Comparison of ENCODE assay signal across 8 cellular contexts in the genomic region with DNA sequence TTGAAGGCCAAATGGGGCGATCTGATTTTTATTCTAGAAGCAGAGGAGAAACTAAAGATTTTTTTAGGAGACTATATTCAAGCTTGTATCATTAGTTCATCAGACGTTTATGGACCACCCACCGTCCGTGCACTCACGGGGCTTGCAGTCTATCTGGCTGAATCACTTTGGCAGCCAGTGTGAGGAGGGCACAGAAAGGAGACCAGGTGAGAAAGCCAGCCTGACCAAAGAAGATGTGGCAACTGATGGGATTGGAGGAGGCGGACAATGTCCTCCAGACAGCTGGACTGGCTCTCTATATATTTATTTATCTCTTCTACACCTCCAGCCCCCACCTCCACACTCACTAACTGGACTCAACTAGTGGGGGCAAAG. TPM values are rescaled to one million over a fixed set of nuclear protein-coding genes. Genes with fewer than 3 reads are reported as not detected.
A peak's percentile ranks its signal among the peaks of the same experiment; 100 is the strongest.
DNase-seq lines count a peak whose midpoint lies in the region; ATAC-seq and TF ChIP-seq lines count a peak whose summit lies in the region.

No MANE protein-coding gene starts in this region.

- H3F3A ChIP-seq in SU-DHL-6 (ENCODE audit: insufficient read depth): peaks cover 12% of the 10 kb centered on the region; the same call in 1 of the 2 replicates

- no peaks in the 10 kb centered on the region for H3K27me3 ChIP-seq in SU-DHL-6 (ENCODE audit: low read length)
- no peaks in the 10 kb centered on the region for H3K27me3 ChIP-seq in foreskin keratinocyte
- no peaks in the 10 kb centered on the region for H3K27me3 ChIP-seq in skeletal muscle tissue (ENCODE audit: control insufficient read depth in 3 of 3, insufficient read depth in 3 of 3, low read length in 3 of 3)

- TF ChIP-seq CTCF in SU-DHL-6 (IDR thresholded peaks at IDR 0.05; ENCODE audit: insufficient read depth, low read length, poor library complexity, severe bottlenecking) (no peak), foreskin keratinocyte (conservative IDR thresholded peaks at IDR 0.05) (no peak), GM10248 (IDR thresholded peaks at IDR 0.05; ENCODE audit: control extremely low read depth, extremely low read depth, low read depth, missing control alignments) (no peak)

- H3K9me2 ChIP-seq in SU-DHL-6 (replicated peaks; ENCODE audit: insufficient read depth, low read length): no peaks in the 10 kb centered on the region

- CTCF ChIA-PET in GM10248 (lab: Yijun Ruan, JAX): interaction anchor here (0.9 to 2.7 kb wide), 8 partner anchors 9 to 142 kb away, joined by 3 to 11 read pairs (median 4); partner anchors contain the start of gene CDC20

- H3K9me3 ChIP-seq in SU-DHL-6 (ENCODE audit: insufficient read depth, low read length) (no peaks in the 10 kb centered on the region), skeletal muscle tissue (ENCODE audit: control insufficient read depth in 3 of 3, low read length in 3 of 3) (no peaks in the 10 kb centered on the region)

- H3K4me1 ChIP-seq in foreskin keratinocyte (peaks cover 26% of the 10 kb centered on the region), skeletal muscle tissue (ENCODE audit: control insufficient read depth in 3 of 3, insufficient read depth in 3 of 3, low read length in 3 of 3) (peaks cover 19 to 30% (median 20%) of the 10 kb centered on the region in 3 donors)

- H2AFZ ChIP-seq in SU-DHL-6 (ENCODE audit: low read depth, low read length, severe bottlenecking): no peak overlapping the region

- H3K4me3 ChIP-seq in SU-DHL-6 (ENCODE audit: insufficient read depth, low read length, poor library complexity, severe bottlenecking): peak overlapping the region; percentile 76
- peak overlapping the region; percentile 72 to 82 (median 80) for H3K4me3 ChIP-seq in skeletal muscle tissue (ENCODE audit: low read length in 3 of 3)

- H3K79me2 ChIP-seq in SU-DHL-6 (ENCODE audit: insufficient read depth, low read length): peaks cover 28% of the 10 kb centered on the region

- H3K9ac ChIP-seq in SU-DHL-6 (ENCODE audit: low read length) (peak overlapping the region; percentile 94), skeletal muscle tissue (ENCODE audit: low read depth in 1 of 3, low read length in 3 of 3) (peak overlapping the region; percentile 79 to 91 (median 81))

- peak overlapping the region; percentile 84 for H3K27ac ChIP-seq in SU-DHL-6 (ENCODE audit: low read depth, low read length)
- peak overlapping the region; percentile 60 for H3K27ac ChIP-seq in foreskin keratinocyte
- H3K27ac ChIP-seq in skeletal muscle tissue (ENCODE audit: low read depth, low read length): peak overlapping the region; percentile 75

- POLR2A ChIA-PET in GM10248 (lab: Yijun Ruan, JAX): interaction anchor here (0.6 to 1.4 kb wide), 3 partner anchors 10 to 73 kb away, joined by 3 to 6 read pairs (median 4); partner anchors contain the start of gene CDC20

- H4K20me1 ChIP-seq in SU-DHL-6 (ENCODE audit: low read depth, low read length): no peaks in the 10 kb centered on the region

- peak overlapping the region; percentile 64 for H3K4me2 ChIP-seq in SU-DHL-6 (ENCODE audit: low read depth, low read length, poor library complexity, severe bottlenecking)

- H3K36me3 ChIP-seq in SU-DHL-6 (ENCODE audit: low read length) (no peaks in the 10 kb centered on the region), skeletal muscle tissue (ENCODE audit: control insufficient read depth in 3 of 3, insufficient read depth in 3 of 3, low read length in 3 of 3) (peaks cover 22 to 32% (median 22%) of the 10 kb centered on the region in 3 donors)

- DNase-seq in foreskin keratinocyte (no peak), H4 (ENCODE audit: low spot score) (no peak), GM10248 (ENCODE audit: extremely low spot score) (no peak)

- ATAC-seq in GM21515 (IDR thresholded peaks at IDR 0.05; ENCODE audit: unreplicated experiment) (peak; percentile 3), foreskin keratinocyte (no peak), GM18858 (IDR thresholded peaks at IDR 0.05; ENCODE audit: unreplicated experiment) (no peak), HG03432 (IDR thresholded peaks at IDR 0.05; ENCODE audit: unreplicated experiment) (no peak)

RNA-seq across cellular contexts. Expression of gene ELOVL1, which starts 0.8 kb away (rescaled TPM):
- total RNA-seq in foreskin keratinocyte (137 and 140 TPM in 2 replicates), skeletal muscle tissue (13.0 TPM)
- 190 and 207 TPM in 2 replicates for polyA plus RNA-seq in foreskin keratinocyte
- 120 and 138 TPM in 2 replicates for total RNA-seq in H4 (2014; rRNA removed; shearing (Covaris generic))

RNA-seq across cellular contexts. Expression of gene CDC20, which starts 9.9 kb away (rescaled TPM):
- total RNA-seq in foreskin keratinocyte (192 and 269 TPM in 2 replicates), skeletal muscle tissue (6.8 TPM)
- polyA plus RNA-seq in foreskin keratinocyte: 230 and 312 TPM in 2 replicates
- 313 and 327 TPM in 2 replicates for total RNA-seq in H4 (2014; rRNA removed; shearing (Covaris generic))

RNA-seq across cellular contexts. Expression of gene MED8, which starts 21.0 kb away (rescaled TPM):
- total RNA-seq in foreskin keratinocyte: 36.7 and 47.2 TPM in 2 replicates
- 40.0 and 52.2 TPM in 2 replicates for polyA plus RNA-seq in foreskin keratinocyte
- total RNA-seq in skeletal muscle tissue: 34.4 TPM
- 113 and 119 TPM in 2 replicates for total RNA-seq in H4 (2014; rRNA removed; shearing (Covaris generic))

RNA-seq across cellular contexts. Expression of gene SZT2, which starts 21.1 kb away (rescaled TPM):
- 14.2 and 16.9 TPM in 2 replicates for total RNA-seq in foreskin keratinocyte
- 5.0 and 6.2 TPM in 2 replicates for polyA plus RNA-seq in foreskin keratinocyte
- total RNA-seq in skeletal muscle tissue: 21.4 TPM
- total RNA-seq in H4 (2014; rRNA removed; shearing (Covaris generic)): 4.2 and 6.3 TPM in 2 replicates

RNA-seq across cellular contexts. Expression of gene MPL, which starts 31.0 kb away (rescaled TPM):
- total RNA-seq in foreskin keratinocyte (not detected in 2 replicates), skeletal muscle tissue (not detected)
- polyA plus RNA-seq in foreskin keratinocyte: not detected in 2 replicates
- total RNA-seq in H4 (2014; rRNA removed; shearing (Covaris generic)): not detected in 2 replicates

Comparison
In these comparisons a context has a peak if more than half of its experiments do, and no peak if none do; other contexts are left out.
1. RNA of gene CDC20, which starts 9.9 kb away (total RNA-seq): 313 to 327 TPM in H4 and 192 to 269 TPM in foreskin keratinocyte; 6.8 TPM in skeletal muscle tissue (single experiment); every median in the first group is over 10 times any median in the second.
2. Peak in every context shown above with its lines, with median percentiles within 50 percentile points of each other: H3K27ac ChIP-seq.